18 cellular contexts compared by ENCODE assay signal in genomic region chr13:45402641-45403040, GRCh38. TPM values are rescaled to one million over a fixed set of nuclear protein-coding genes. Genes with fewer than 3 reads are reported as not detected.
DNase-seq lines count a peak whose midpoint lies in the region; ATAC-seq and TF ChIP-seq lines count a peak whose summit lies in the region.
"Had no signal": no experiment of that assay in that cellular context is flagged by ENCODE, and none has a peak within 500 bp of the region (broad histone marks: within the 10 kb centered on the region; RNA-seq: fewer than 3 reads in every experiment).

No MANE protein-coding gene starts in this region.

- H3K27me3 Mint-ChIP-seq in MCF 10A (ENCODE audit: insufficient read depth, unreplicated experiment): no peaks in the 10 kb centered on the region
- H3K27me3 Mint-ChIP-seq in activated CD4-positive, alpha-beta T cell treated with anti-CD3 and anti-CD28 coated beads, Interleukin-2, amount 10 ng/mL, durations not matched to agents 7 days and 5 days: no peaks in the 10 kb centered on the region

- TF ChIP-seq POLR2A in breast epithelium (IDR thresholded peaks at IDR 0.05): no peak

- no peaks in the 10 kb centered on the region for H4K20me1 ChIP-seq in PC-3 (ENCODE audit: low read length)

- DNase-seq in breast epithelium (ENCODE audit: low spot score in 2 of 2): peak in 1 of 2 donors; percentile 62
- DNase-seq in MCF 10A (ENCODE audit: unreplicated experiment): no peak
- peak in 1 of 2 donors; percentile 50 for DNase-seq in heart right ventricle
- peak; percentile 18 for DNase-seq in left lobe of liver (ENCODE audit: low spot score)
- DNase-seq in PC-3: no peak
- DNase-seq in activated CD4-positive, alpha-beta T cell treated with anti-CD3 and anti-CD28 coated beads, Interleukin-2, amount 10 ng/mL, durations not matched to agents 7 days and 5 days: no peak
- no peak for DNase-seq in RPMI8226
- DNase-seq: IMR-90; MV-4-11; NCI-H146; NCI-H2081 treated with DMSO at 0.1 percent for 48 hours; NCI-H226; NCI-H526; NK-92 treated with Interleukin-12 subunit alpha and Interleukin-12 subunit beta, amount 100 ng/mL, for 24 hours; OCI-M1 had no signal

- H3K36me3 ChIP-seq in breast epithelium (no peaks in the 10 kb centered on the region), heart right ventricle (peaks cover 0 to 100% (median 56%) of the 10 kb centered on the region in 9 donors), skeletal muscle tissue (ENCODE audit: control insufficient read depth in 3 of 3, insufficient read depth in 3 of 3, low read length in 3 of 3) (peaks cover 38 to 58% (median 56%) of the 10 kb centered on the region in 3 donors), PC-3 (ENCODE audit: low read depth, low read length) (peaks cover 6% of the 10 kb centered on the region; the same call in 1 of the 2 replicates)

- H3K27me3 ChIP-seq in breast epithelium: no peaks in the 10 kb centered on the region
- H3K27me3 ChIP-seq in heart right ventricle: no peaks in the 10 kb centered on the region
- no peaks in the 10 kb centered on the region for H3K27me3 ChIP-seq in skeletal muscle tissue (ENCODE audit: control insufficient read depth in 3 of 3, insufficient read depth in 3 of 3, low read length in 3 of 3)
- no peaks in the 10 kb centered on the region for H3K27me3 ChIP-seq in PC-3 (ENCODE audit: low read length)

- H3K9me2 ChIP-seq in PC-3 (replicated peaks; ENCODE audit: low read length): no peaks in the 10 kb centered on the region

- POLR2A ChIA-PET in MCF 10A (lab: Yijun Ruan, JAX) (no interaction called here), PC-3 (lab: Charles Lee; ENCODE audit: unreplicated experiment) (no interaction called here)
- POLR2A ChIA-PET in activated CD4-positive, alpha-beta T cell treated with anti-CD3 and anti-CD28 coated beads, Interleukin-2, amount 10 ng/mL, durations not matched to agents 7 days and 5 days (lab: Charles Lee): interaction anchor here (0.6 kb wide), 1 partner anchor 12 kb away, joined by 3 read pairs; no protein-coding TSS in a partner anchor

- H3F3A ChIP-seq in PC-3 (ENCODE audit: low read length, unreplicated experiment): no peaks in the 10 kb centered on the region

- WGBS in heart right ventricle, 2 donors: 48 to 64% methylated on average over 3 of the region's 3 CpGs

- no peaks in the 10 kb centered on the region for H3K9me3 Mint-ChIP-seq in MCF 10A (ENCODE audit: unreplicated experiment)
- H3K9me3 Mint-ChIP-seq in activated CD4-positive, alpha-beta T cell treated with anti-CD3 and anti-CD28 coated beads, Interleukin-2, amount 10 ng/mL, durations not matched to agents 7 days and 5 days: no peaks in the 10 kb centered on the region

- H3K4me1 ChIP-seq in breast epithelium (no peaks in the 10 kb centered on the region), heart right ventricle (peaks cover 0 to 36% (median 10%) of the 10 kb centered on the region in 9 donors), skeletal muscle tissue (ENCODE audit: control insufficient read depth in 3 of 3, insufficient read depth in 3 of 3, low read length in 3 of 3) (peaks cover 11 to 21% (median 19%) of the 10 kb centered on the region in 3 donors), PC-3 (ENCODE audit: insufficient read depth, low read length) (no peaks in the 10 kb centered on the region)
- H3K4me1 ChIP-seq: HAP-1 had no signal

- H3K27ac Mint-ChIP-seq in MCF 10A (ENCODE audit: low read depth, unreplicated experiment): no peak overlapping the region
- no peak overlapping the region for H3K27ac Mint-ChIP-seq in activated CD4-positive, alpha-beta T cell treated with anti-CD3 and anti-CD28 coated beads, Interleukin-2, amount 10 ng/mL, durations not matched to agents 7 days and 5 days

- peaks cover 56% of the 10 kb centered on the region for H3K36me3 Mint-ChIP-seq in MCF 10A (ENCODE audit: insufficient read depth, unreplicated experiment)
- H3K36me3 Mint-ChIP-seq in activated CD4-positive, alpha-beta T cell treated with anti-CD3 and anti-CD28 coated beads, Interleukin-2, amount 10 ng/mL, durations not matched to agents 7 days and 5 days (ENCODE audit: low read depth): peaks cover 71% of the 10 kb centered on the region

- H3K4me3 ChIP-seq in breast epithelium (no peak overlapping the region), heart right ventricle (no peak overlapping the region), skeletal muscle tissue (ENCODE audit: low read length in 3 of 3) (peak overlapping the region in 1 of 3 donors; percentile 34), PC-3 (ENCODE audit: low read length) (no peak overlapping the region)
- H3K4me3 ChIP-seq: HAP-1 had no signal

- H3K4me2 ChIP-seq in PC-3 (ENCODE audit: low read length): no peak overlapping the region

- no peaks in the 10 kb centered on the region for H3K9me3 ChIP-seq in breast epithelium
- no peaks in the 10 kb centered on the region for H3K9me3 ChIP-seq in heart right ventricle
- no peaks in the 10 kb centered on the region for H3K9me3 ChIP-seq in skeletal muscle tissue (ENCODE audit: control insufficient read depth in 3 of 3, low read length in 3 of 3)
- H3K9me3 ChIP-seq in PC-3 (ENCODE audit: low read length): no peaks in the 10 kb centered on the region
- H3K9me3 ChIP-seq: HAP-1 had no signal

- TF ChIP-seq CTCF in breast epithelium (IDR thresholded peaks at IDR 0.05) (no peak), MCF 10A (IDR thresholded peaks at IDR 0.05; ENCODE audit: unreplicated experiment) (no peak), heart right ventricle (IDR thresholded peaks at IDR 0.05) (no peak), PC-3 (conservative IDR thresholded peaks at IDR 0.05; ENCODE audit: low read depth, low read length) (no peak)

- ATAC-seq in heart right ventricle (peak; percentile 67 to 97 (median 86)), left lobe of liver (peak; percentile 63), PC-3 (no peak)

- H3K4me1 Mint-ChIP-seq in MCF 10A (ENCODE audit: insufficient read depth, unreplicated experiment): no peaks in the 10 kb centered on the region
- peaks cover 41% of the 10 kb centered on the region for H3K4me1 Mint-ChIP-seq in activated CD4-positive, alpha-beta T cell treated with anti-CD3 and anti-CD28 coated beads, Interleukin-2, amount 10 ng/mL, durations not matched to agents 7 days and 5 days

- H3K9ac ChIP-seq in skeletal muscle tissue (ENCODE audit: low read depth in 1 of 3, low read length in 3 of 3) (peak overlapping the region in 1 of 3 donors; percentile 42), PC-3 (ENCODE audit: low read length) (no peak overlapping the region)

- no peak overlapping the region for H3K4me3 Mint-ChIP-seq in MCF 10A (ENCODE audit: unreplicated experiment)
- no peak overlapping the region for H3K4me3 Mint-ChIP-seq in activated CD4-positive, alpha-beta T cell treated with anti-CD3 and anti-CD28 coated beads, Interleukin-2, amount 10 ng/mL, durations not matched to agents 7 days and 5 days

- no TSS peak for BruUV-seq in MCF 10A (replicated peaks; lab: Mats Ljungman, UMichigan)
- BruUV-seq in PC-3 (replicated peaks; lab: Mats Ljungman, UMichigan): no TSS peak

- CTCF ChIA-PET in MCF 10A (lab: Yijun Ruan, JAX): no interaction called here
- CTCF ChIA-PET in PC-3 (lab: Charles Lee): interaction anchor here (0.7 kb wide), 1 partner anchor 8 kb away, joined by 3 read pairs; no protein-coding TSS in a partner anchor
- CTCF ChIA-PET in activated CD4-positive, alpha-beta T cell treated with anti-CD3 and anti-CD28 coated beads, Interleukin-2, amount 10 ng/mL, durations not matched to agents 7 days and 5 days (lab: Charles Lee): no interaction called here

- H3K27ac ChIP-seq in breast epithelium: peak overlapping the region; percentile 17 to 31
- H3K27ac ChIP-seq in heart right ventricle: peak overlapping the region in 9 of 10 donors; percentile 2 to 78 (median 66)
- H3K27ac ChIP-seq in skeletal muscle tissue (ENCODE audit: low read depth, low read length): peak overlapping the region; percentile 70
- H3K27ac ChIP-seq in PC-3 (ENCODE audit: low read length): no peak overlapping the region
- H3K27ac ChIP-seq: C4-2B had no signal

- intact Hi-C loops in breast epithelium (cut with DNase I; ENCODE audit: low total_unique reads): no loop called here
- intact Hi-C loops in MCF 10A (cut with micrococcal nuclease): no loop called here
- intact Hi-C loops in heart right ventricle (cut with DNase I): loop anchor here in 1 of 10 donors (1.0 kb wide), 1 partner anchor 9 kb away; no protein-coding TSS in a partner anchor
- intact Hi-C loops in PC-3 (cut with micrococcal nuclease): no loop called here

- no peak overlapping the region for H2AFZ ChIP-seq in PC-3 (ENCODE audit: low read length)

- no peaks in the 10 kb centered on the region for H3K79me2 ChIP-seq in PC-3 (ENCODE audit: low read length)

RNA-seq across cellular contexts. Expression of gene SLC25A30, which starts 15.5 kb away (rescaled TPM):
- total RNA-seq in breast epithelium (10 to 100 TPM; 11.7 to 20.3 (median 14.4) TPM), MCF 10A (2022) (10.5 and 11.9 TPM in 2 replicates), heart right ventricle (100 to 1,000 TPM in 9 of 10 donors, 10 to 100 TPM in 1; 83.9 to 280 (median 159) TPM), left lobe of liver (38.8 TPM), skeletal muscle tissue (12.5 TPM), PC-3 (2014; rRNA removed) (8.0 and 19.5 TPM in 2 replicates)
- 10 to 100 TPM in 1 of 2 donors, 1 to 10 TPM in 1; 9.3 to 36.6 TPM for polyA plus RNA-seq in heart right ventricle
- total RNA-seq in activated CD4-positive, alpha-beta T cell treated with anti-CD3 and anti-CD28 coated beads, Interleukin-2, amount 10 ng/mL, durations not matched to agents 7 days and 5 days: 10 to 100 TPM; 20.6 to 21.2 TPM
